Comparison of ENCODE assay signal across 8 cellular contexts in genomic region chr2:7007846-7008741, GRCh38.
A peak's percentile ranks its signal among the peaks of the same experiment; 100 is the strongest.
DNase-seq lines count a peak whose midpoint lies in the region; ATAC-seq and TF ChIP-seq lines count a peak whose summit lies in the region.

No MANE protein-coding gene starts in this region.

- H3K4me1 Mint-ChIP-seq in activated naive CD8-positive, alpha-beta T cell treated with anti-CD3 and anti-CD28 coated beads, Interleukin-2, amount 10 ng/mL, durations not matched to agents 7 days and 5 days, result peaks cover 11% of the 10 kb centered on the region
- H3K4me1 Mint-ChIP-seq in endothelial cell (ENCODE audit: unreplicated experiment), result peaks cover 11% of the 10 kb centered on the region

- intact Hi-C loops in left ventricle myocardium superior (cut with micrococcal nuclease) (no loop called here), sciatic nerve (cut with DNase I) (no loop called here)

- no peaks in the 10 kb centered on the region for H3K9me3 ChIP-seq in MM.1S (replicated peaks; ENCODE audit: insufficient read depth, low read length)

- H3K79me2 ChIP-seq in MM.1S (ENCODE audit: low read length), result no peaks in the 10 kb centered on the region

- no peaks in the 10 kb centered on the region for H3F3A ChIP-seq in MM.1S (ENCODE audit: insufficient read depth, low read length)

- no peaks in the 10 kb centered on the region for H3K27me3 ChIP-seq in MM.1S (replicated peaks; ENCODE audit: insufficient read depth, low read length)

- H3K9me3 Mint-ChIP-seq in activated naive CD8-positive, alpha-beta T cell treated with anti-CD3 and anti-CD28 coated beads, Interleukin-2, amount 10 ng/mL, durations not matched to agents 7 days and 5 days, result no peaks in the 10 kb centered on the region
- H3K9me3 Mint-ChIP-seq in endothelial cell (ENCODE audit: unreplicated experiment), result no peaks in the 10 kb centered on the region

- H3K27ac ChIP-seq in MM.1S (ENCODE audit: low read length), result no peak overlapping the region

- no peaks in the 10 kb centered on the region for H4K20me1 ChIP-seq in MM.1S (ENCODE audit: insufficient read depth, low read length)

- POLR2A ChIA-PET in activated naive CD8-positive, alpha-beta T cell treated with anti-CD3 and anti-CD28 coated beads, Interleukin-2, amount 10 ng/mL, durations not matched to agents 7 days and 5 days (lab: Charles Lee), result no interaction called here

- TF ChIP-seq CTCF in endothelial cell (IDR thresholded peaks at IDR 0.05; ENCODE audit: unreplicated experiment) (no peak), MM.1S (IDR thresholded peaks at IDR 0.05; ENCODE audit: low read length) (no peak)

- no peak overlapping the region for H3K9ac ChIP-seq in MM.1S (ENCODE audit: low read length)

- peaks cover 17% of the 10 kb centered on the region for H3K36me3 Mint-ChIP-seq in activated naive CD8-positive, alpha-beta T cell treated with anti-CD3 and anti-CD28 coated beads, Interleukin-2, amount 10 ng/mL, durations not matched to agents 7 days and 5 days
- H3K36me3 Mint-ChIP-seq in endothelial cell (ENCODE audit: low read depth, unreplicated experiment), result peaks cover 44% of the 10 kb centered on the region

- no peak overlapping the region for H3K4me3 Mint-ChIP-seq in activated naive CD8-positive, alpha-beta T cell treated with anti-CD3 and anti-CD28 coated beads, Interleukin-2, amount 10 ng/mL, durations not matched to agents 7 days and 5 days
- no peak overlapping the region for H3K4me3 Mint-ChIP-seq in endothelial cell (ENCODE audit: unreplicated experiment)

- no peak overlapping the region for H3K4me2 ChIP-seq in MM.1S (ENCODE audit: low read depth, low read length)

- no peak overlapping the region for H3K4me3 ChIP-seq in MM.1S (ENCODE audit: low read length)

- H3K36me3 ChIP-seq in MM.1S (replicated peaks; ENCODE audit: insufficient read depth, low read length), result no peaks in the 10 kb centered on the region

- H3K4me1 ChIP-seq in MM.1S (ENCODE audit: low read length), result no peaks in the 10 kb centered on the region

- H3K27me3 Mint-ChIP-seq in activated naive CD8-positive, alpha-beta T cell treated with anti-CD3 and anti-CD28 coated beads, Interleukin-2, amount 10 ng/mL, durations not matched to agents 7 days and 5 days, result no peaks in the 10 kb centered on the region
- peaks cover 9% of the 10 kb centered on the region for H3K27me3 Mint-ChIP-seq in endothelial cell (ENCODE audit: unreplicated experiment)

- ATAC-seq in HG03139 (IDR thresholded peaks at IDR 0.05; ENCODE audit: unreplicated experiment) (peak; percentile 65), left ventricle myocardium superior (peak; percentile 87), sciatic nerve (peak; percentile 90), GM19035 (IDR thresholded peaks at IDR 0.05; ENCODE audit: unreplicated experiment) (no peak)
- peak; percentile 19 for ATAC-seq in activated naive CD8-positive, alpha-beta T cell treated with anti-CD3 and anti-CD28 coated beads, Interleukin-2, amount 10 ng/mL, durations not matched to agents 7 days and 5 days (ENCODE audit: low read depth)

- DNase-seq in EH (ENCODE audit: low read depth) (peak; percentile 68), left ventricle myocardium superior (peak; percentile 95), sciatic nerve (ENCODE audit: low spot score) (peak; percentile 95), endothelial cell (ENCODE audit: low spot score) (no peak), MM.1S (no peak)
- no peak for DNase-seq in activated naive CD8-positive, alpha-beta T cell treated with anti-CD3 and anti-CD28 coated beads, Interleukin-2, amount 10 ng/mL, durations not matched to agents 7 days and 5 days

- no peaks in the 10 kb centered on the region for H3K9me2 ChIP-seq in MM.1S (replicated peaks; ENCODE audit: insufficient read depth, low read length)

- H2AFZ ChIP-seq in MM.1S (ENCODE audit: low read length), result no peak overlapping the region

- peak overlapping the region; percentile 3 for H3K27ac Mint-ChIP-seq in activated naive CD8-positive, alpha-beta T cell treated with anti-CD3 and anti-CD28 coated beads, Interleukin-2, amount 10 ng/mL, durations not matched to agents 7 days and 5 days
- H3K27ac Mint-ChIP-seq in endothelial cell (ENCODE audit: unreplicated experiment), result no peak overlapping the region

Comparison
In these comparisons a context has a peak if more than half of its experiments do, and no peak if none do; other contexts are left out.
1. DNase-seq: peak in EH (single experiment), left ventricle myocardium superior (single experiment) and sciatic nerve (single experiment); none in activated naive CD8-positive, alpha-beta T cell treated with anti-CD3 and anti-CD28 coated beads, Interleukin-2, amount 10 ng/mL, durations not matched to agents 7 days and 5 days (single experiment), endothelial cell (single experiment) and MM.1S (single experiment).